ENCODE assay signal across 13 cellular contexts in the genomic region with DNA sequence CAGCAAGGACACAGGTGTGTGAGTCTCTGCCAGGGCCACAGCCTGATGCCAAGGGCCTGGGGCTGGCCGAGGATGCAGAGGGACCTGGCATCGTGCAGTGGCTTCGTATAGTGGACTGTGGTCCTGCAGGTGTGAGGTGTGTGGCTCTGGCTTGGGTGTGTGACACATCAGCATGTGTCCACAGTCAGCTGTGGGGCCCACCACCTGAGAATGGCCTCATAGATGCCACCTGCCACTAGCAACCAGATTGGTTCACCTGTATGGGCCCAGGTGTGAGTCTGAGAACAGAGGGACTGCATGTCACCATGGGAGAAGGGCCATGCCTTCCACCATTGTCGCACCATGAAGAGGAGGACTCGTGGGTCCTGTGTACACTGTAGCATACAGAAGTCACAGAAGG. TPM values are rescaled to one million over a fixed set of nuclear protein-coding genes. Genes with fewer than 3 reads are reported as not detected.
DNase-seq lines count a peak whose midpoint lies in the region; ATAC-seq and TF ChIP-seq lines count a peak whose summit lies in the region.
"Had no signal": no experiment of that assay in that cellular context is flagged by ENCODE, and none has a peak within 500 bp of the region (broad histone marks: within the 10 kb centered on the region; RNA-seq: fewer than 3 reads in every experiment).

No MANE protein-coding gene starts in this region.

- H3K4me1 Mint-ChIP-seq in activated CD4-positive, alpha-beta T cell treated with anti-CD3 and anti-CD28 coated beads, Interleukin-2, amount 10 ng/mL, durations not matched to agents 24 days and 14 days, result peaks cover 26% of the 10 kb centered on the region

- TF ChIP-seq EP300 in ovary (IDR thresholded peaks at IDR 0.05) (no peak), upper lobe of left lung (IDR thresholded peaks at IDR 0.05) (no peak)

- H3K9me3 ChIP-seq in esophagus squamous epithelium, result no peaks in the 10 kb centered on the region
- H3K9me3 ChIP-seq in ovary, result no peaks in the 10 kb centered on the region
- H3K9me3 ChIP-seq in upper lobe of left lung, result no peaks in the 10 kb centered on the region

- H3K27ac ChIP-seq in esophagus squamous epithelium, result peak overlapping the region; percentile 61 to 92 (median 84)
- H3K27ac ChIP-seq in ovary, result peak overlapping the region; percentile 88 to 89
- H3K27ac ChIP-seq in upper lobe of left lung, result peak overlapping the region; percentile 73 to 91 (median 82)

- peak overlapping the region; percentile 58 for H3K4me3 Mint-ChIP-seq in activated CD4-positive, alpha-beta T cell treated with anti-CD3 and anti-CD28 coated beads, Interleukin-2, amount 10 ng/mL, durations not matched to agents 24 days and 14 days

- ATAC-seq in upper lobe of left lung (ENCODE audit: low FRiP score in 2 of 2) (no peak), GM21515 (IDR thresholded peaks at IDR 0.05; ENCODE audit: unreplicated experiment) (no peak), HG03097 (IDR thresholded peaks at IDR 0.05; ENCODE audit: low FRiP score, unreplicated experiment) (no peak)

- H3K36me3 ChIP-seq in esophagus squamous epithelium, result no peaks in the 10 kb centered on the region
- H3K36me3 ChIP-seq in ovary, result no peaks in the 10 kb centered on the region
- no peaks in the 10 kb centered on the region for H3K36me3 ChIP-seq in upper lobe of left lung

- TF ChIP-seq POLR2A in esophagus squamous epithelium (IDR thresholded peaks at IDR 0.05), result no peak
- TF ChIP-seq POLR2A in ovary (IDR thresholded peaks at IDR 0.05), result no peak
- TF ChIP-seq POLR2A in upper lobe of left lung (IDR thresholded peaks at IDR 0.05), result no peak

- TF ChIP-seq CTCF in esophagus squamous epithelium (IDR thresholded peaks at IDR 0.05) (no peak), ovary (IDR thresholded peaks at IDR 0.05) (no peak), upper lobe of left lung (IDR thresholded peaks at IDR 0.05) (no peak)

- H3K4me3 ChIP-seq in esophagus squamous epithelium (peak overlapping the region in 3 of 4 donors; percentile 34 to 69 (median 52)), ovary (peak overlapping the region; percentile 17), upper lobe of left lung (peak overlapping the region in 3 of 4 donors; percentile 47 to 65 (median 62))

- intact Hi-C loops in activated CD4-positive, alpha-beta T cell treated with anti-CD3 and anti-CD28 coated beads, Interleukin-2, amount 10 ng/mL, durations not matched to agents 24 days and 14 days (cut with micrococcal nuclease), result no loop called here
- intact Hi-C loops in esophagus squamous epithelium (cut with DNase I) (loop anchor here (5.0 kb wide), 1 partner anchor 74 kb away; no protein-coding TSS in a partner anchor), ovary (cut with DNase I) (loop anchor here in 3 of 4 donors (5.0 kb wide), 2 partner anchors 64 to 69 kb away; partner anchors contain the start of genes KCNK6 (in 1 of the 3) and YIF1B (in 1 of the 3))

- WGBS in esophagus squamous epithelium, 2 donors, result 70 to 75% methylated on average over 2 of the region's 5 CpGs
- WGBS in ovary, 3 donors, result 60 to 66% (median 66%) methylated on average over 5 of the region's 5 CpGs
- 100% methylated on average over 2 of the region's 5 CpGs for WGBS in upper lobe of left lung, 2 donors

- peaks cover 12% of the 10 kb centered on the region for H3K27me3 Mint-ChIP-seq in activated CD4-positive, alpha-beta T cell treated with anti-CD3 and anti-CD28 coated beads, Interleukin-2, amount 10 ng/mL, durations not matched to agents 24 days and 14 days

- no peaks in the 10 kb centered on the region for H3K9me3 Mint-ChIP-seq in activated CD4-positive, alpha-beta T cell treated with anti-CD3 and anti-CD28 coated beads, Interleukin-2, amount 10 ng/mL, durations not matched to agents 24 days and 14 days

- peak overlapping the region; percentile 71 for H3K27ac Mint-ChIP-seq in activated CD4-positive, alpha-beta T cell treated with anti-CD3 and anti-CD28 coated beads, Interleukin-2, amount 10 ng/mL, durations not matched to agents 24 days and 14 days
- H3K27ac Mint-ChIP-seq: H9 had no signal

- H3K4me1 ChIP-seq in esophagus squamous epithelium, result peaks cover 9 to 55% (median 20%) of the 10 kb centered on the region in 3 donors
- peaks cover 24% of the 10 kb centered on the region for H3K4me1 ChIP-seq in ovary (ENCODE audit: insufficient read depth)
- H3K4me1 ChIP-seq in upper lobe of left lung, result peaks cover 31 to 48% (median 37%) of the 10 kb centered on the region in 4 donors

- no peak for DNase-seq in activated CD4-positive, alpha-beta T cell treated with anti-CD3 and anti-CD28 coated beads, Interleukin-2, amount 10 ng/mL, durations not matched to agents 24 days and 14 days
- no peak for DNase-seq in activated CD4-positive, alpha-beta T cell treated with anti-CD3 and anti-CD28 coated beads for 1 hour
- no peak for DNase-seq in esophagus squamous epithelium (lab: John Stamatoyannopoulos, UW)
- peak in 1 of 5 donors; percentile 41 for DNase-seq in ovary
- DNase-seq in upper lobe of left lung, result no peak
- DNase-seq in T1000 (lab: John Stamatoyannopoulos, UW), result no peak
- DNase-seq: foreskin fibroblast, H9, NCI-H1417 treated with DMSO at 0.1 percent for 48 hours had no signal

- peaks cover 6% of the 10 kb centered on the region for H3K36me3 Mint-ChIP-seq in activated CD4-positive, alpha-beta T cell treated with anti-CD3 and anti-CD28 coated beads, Interleukin-2, amount 10 ng/mL, durations not matched to agents 24 days and 14 days (ENCODE audit: low read depth)

- H3K27me3 ChIP-seq in esophagus squamous epithelium (peaks cover 0 to 25% (median 0%) of the 10 kb centered on the region in 4 donors), ovary (no peaks in the 10 kb centered on the region), upper lobe of left lung (peaks cover 0 to 7% (median 6%) of the 10 kb centered on the region in 4 donors)

RNA-seq across cellular contexts. Expression of gene PPP1R14A, which starts 2.4 kb away (rescaled TPM):
- total RNA-seq in activated CD4-positive, alpha-beta T cell treated with anti-CD3 and anti-CD28 coated beads, Interleukin-2, amount 10 ng/mL, durations not matched to agents 24 days and 14 days, result 60.3 and 61.1 TPM in 2 replicates
- total RNA-seq in esophagus squamous epithelium (100 to 1,000 TPM in 1 of 4 donors, 10 to 100 TPM in 2, 1 to 10 TPM in 1; 1.1 to 101 (median 26.3) TPM), ovary (100 to 1,000 TPM in 3 of 7 donors, 10 to 100 TPM in 4; 36.8 to 235 (median 97.1) TPM), upper lobe of left lung (100 to 1,000 TPM in 3 of 6 donors, 10 to 100 TPM in 3; 71.2 to 236 (median 96.2) TPM)
- 10 to 100 TPM; 10.5 to 92.8 TPM for polyA plus RNA-seq in ovary
- total RNA-seq: RPMI7951 had no signal

RNA-seq across cellular contexts. Expression of gene SPINT2, which starts 10.6 kb away (rescaled TPM):
- total RNA-seq in activated CD4-positive, alpha-beta T cell treated with anti-CD3 and anti-CD28 coated beads, Interleukin-2, amount 10 ng/mL, durations not matched to agents 24 days and 14 days, result 69.6 and 70.7 TPM in 2 replicates
- 100 to 1,000 TPM; 345 to 663 (median 433) TPM for total RNA-seq in esophagus squamous epithelium
- total RNA-seq in ovary, result 100 to 1,000 TPM; 111 to 556 (median 118) TPM
- polyA plus RNA-seq in ovary, result 10 to 100 TPM; 71.5 to 79.6 TPM
- 100 to 1,000 TPM; 192 to 583 (median 317) TPM for total RNA-seq in upper lobe of left lung

RNA-seq across cellular contexts. Expression of gene DPF1, which starts 29.8 kb away (rescaled TPM):
- total RNA-seq in activated CD4-positive, alpha-beta T cell treated with anti-CD3 and anti-CD28 coated beads, Interleukin-2, amount 10 ng/mL, durations not matched to agents 24 days and 14 days, result 1.8 and 2.0 TPM in 2 replicates
- total RNA-seq in esophagus squamous epithelium, result 1 to 10 TPM in 1 of 4 donors, under 1 TPM in 1, not detected in 2; 0.44 to 2.5 TPM
- 1 to 10 TPM in 1 of 7 donors, under 1 TPM in 4, not detected in 2; 0.23 to 1.0 (median 0.35) TPM for total RNA-seq in ovary
- polyA plus RNA-seq in ovary, result under 1 TPM; 0.23 to 0.50 TPM
- total RNA-seq in upper lobe of left lung, result under 1 TPM in 2 of 6 donors, not detected in 4; 0.40 to 0.46 TPM
- total RNA-seq: subcutaneous adipose tissue had no signal

RNA-seq across cellular contexts. Expression of gene C19orf33, which starts 50.3 kb away (rescaled TPM):
- 0.52 TPM in 1 of 2 replicates, not detected in the other for total RNA-seq in activated CD4-positive, alpha-beta T cell treated with anti-CD3 and anti-CD28 coated beads, Interleukin-2, amount 10 ng/mL, durations not matched to agents 24 days and 14 days
- total RNA-seq in esophagus squamous epithelium (100 to 1,000 TPM; 354 to 843 (median 469) TPM), ovary (100 to 1,000 TPM in 1 of 7 donors, 10 to 100 TPM in 2, 1 to 10 TPM in 3, not detected in 1; 1.8 to 179 (median 11.1) TPM), upper lobe of left lung (100 to 1,000 TPM in 4 of 6 donors, 10 to 100 TPM in 2; 65.0 to 251 (median 144) TPM)
- polyA plus RNA-seq in ovary, result 1 to 10 TPM in 1 of 2 donors, not detected in 1; 7.9 TPM
- total RNA-seq: H9, RPMI7951 had no signal
